Comparison of ENCODE assay signal across 1 cellular context in genomic region chr16:85142129-85142513, GRCh38.
TF ChIP-seq lines count a peak whose summit lies in the region.

No MANE protein-coding gene starts in this region.

TF ChIP-seq in H1, 55 proteins besides CTCF, POLR2A, EP300 and RAD21:
- no peak for TF ChIP-seq POU5F1 (IDR thresholded peaks at IDR 0.05; ENCODE audit: low read depth, low read length)
- no peak for TF ChIP-seq BACH1 (IDR thresholded peaks at IDR 0.05; ENCODE audit: low read length)
- TF ChIP-seq CEBPB (IDR thresholded peaks at IDR 0.05; ENCODE audit: low read depth, low read length): no peak
- no peak for TF ChIP-seq JUN (IDR thresholded peaks at IDR 0.05; ENCODE audit: low read depth, low read length)
- no peak for TF ChIP-seq MAFK (IDR thresholded peaks at IDR 0.05; ENCODE audit: low read depth, low read length)
- no peak for TF ChIP-seq TEAD4 (IDR thresholded peaks at IDR 0.05; ENCODE audit: low read depth, low read length)
- TF ChIP-seq SP2 (IDR thresholded peaks at IDR 0.05; ENCODE audit: low read length): no peak
- TF ChIP-seq RBBP5 (IDR thresholded peaks at IDR 0.05; ENCODE audit: borderline replicate concordance, low read depth, low read length): no peak
TF ChIP-seq in H1: peak in this region for 0.
